In the genomic region with DNA sequence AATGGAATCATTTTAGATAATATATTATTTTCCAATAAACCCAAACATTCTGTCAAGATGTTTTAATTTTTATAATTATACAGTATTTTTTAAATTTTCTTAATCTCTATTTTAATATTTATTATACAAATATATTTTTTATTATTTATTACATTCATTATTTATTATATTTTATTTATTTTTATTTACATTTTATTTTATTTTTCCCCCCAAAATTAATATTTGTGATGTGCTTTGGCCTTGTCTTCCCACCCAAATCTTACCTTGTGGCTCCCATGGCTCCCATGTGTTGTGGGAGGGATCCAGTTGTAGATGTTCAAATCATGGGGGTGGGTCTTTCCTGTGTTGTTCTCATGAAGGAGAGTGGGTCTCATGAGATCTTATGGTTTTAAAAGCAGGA, we compare ENCODE assay signal across 27 cellular contexts.
"Had no signal": no experiment of that assay in that cellular context is flagged by ENCODE, and none has a peak within 500 bp of the region (broad histone marks: within the 10 kb centered on the region; RNA-seq: fewer than 3 reads in every experiment).

No MANE protein-coding gene starts in this region.

- H3K9me3 ChIP-seq: body of pancreas, MG63, Peyer's patch, SJCRH30 had no signal

- H3K36me3 ChIP-seq: breast epithelium, MG63, Peyer's patch, SJCRH30 had no signal

- DNase-seq: activated CD4-positive, alpha-beta T cell treated with anti-CD3 and anti-CD28 coated beads for 36 hours; activated CD4-positive, alpha-beta T cell treated with anti-CD3 and anti-CD28 coated beads, Interleukin-2, amount 10 ng/mL, durations not matched to agents 7 days and 5 days; activated CD4-positive, alpha-beta T cell treated with anti-CD3 and anti-CD28 coated beads, Interleukin-2, amount 50 U/mL, for 48 hours; activated CD8-positive, alpha-beta T cell treated with anti-CD3 and anti-CD28 coated beads, Interleukin-2, amount 10 ng/mL, durations not matched to agents 7 days and 5 days; activated gamma-delta T cell; activated naive CD4-positive, alpha-beta T cell treated with Interleukin-2 at 50 U/mL for 16 hours; activated naive CD8-positive, alpha-beta T cell treated with anti-CD3 and anti-CD28 coated beads, Interleukin-2, amount 10 ng/mL, durations not matched to agents 7 days and 5 days; activated T-cell treated with anti-CD3 and anti-CD28 coated beads, Interleukin-2, amount 50 U/mL, for 24 hours; body of pancreas; Kasumi-1; KG1; MG63; NCI-H1048; NCI-H1436 treated with DMSO at 0.1 percent for 48 hours; NCI-H1694 treated with DMSO at 0.1 percent for 48 hours; NCI-H2029; NCI-H345; NCI-H524 treated with DMSO at 0.1 percent for 48 hours; NK-92 treated with Interleukin-12 subunit alpha and Interleukin-12 subunit beta, amount 100 ng/mL, for 24 hours; PC-3; Peyer's patch; Right ventricle myocardium superior; SJCRH30; T1000 had no signal

- H3K27me3 ChIP-seq: body of pancreas, breast epithelium, MG63, Peyer's patch, SJCRH30 had no signal

- H3K4me3 ChIP-seq: body of pancreas, breast epithelium, MG63, Peyer's patch, SJCRH30, SK-N-MC had no signal

- H3K27ac ChIP-seq: body of pancreas, breast epithelium, Peyer's patch, SJCRH30, SK-N-MC had no signal

- H3K4me1 ChIP-seq: body of pancreas, breast epithelium, Peyer's patch, SJCRH30 had no signal

- FAIRE-seq: astrocyte had no signal
